In genomic region chr3:62822905-62823304, GRCh38 we compare ENCODE assay signal across 23 cellular contexts. TPM values are rescaled to one million over a fixed set of nuclear protein-coding genes. Genes with fewer than 3 reads are reported as not detected.
A peak's percentile ranks its signal among the peaks of the same experiment; 100 is the strongest.
DNase-seq lines count a peak whose midpoint lies in the region; TF ChIP-seq lines count a peak whose summit lies in the region.
"Had no signal": no experiment of that assay in that cellular context is flagged by ENCODE, and none has a peak within 500 bp of the region (broad histone marks: within the 10 kb centered on the region; RNA-seq: fewer than 3 reads in every experiment).

No MANE protein-coding gene starts in this region.

- no peak for TF ChIP-seq RAD21 in neural cell (conservative IDR thresholded peaks at IDR 0.05)

- no peaks in the 10 kb centered on the region for H3K9me2 ChIP-seq in DOHH2 (replicated peaks; ENCODE audit: control insufficient read depth, low read length)
- H3K9me2 ChIP-seq in OCI-LY1 (ENCODE audit: low read depth, low read length) = no peaks in the 10 kb centered on the region
- H3K9me2 ChIP-seq in SU-DHL-6 (replicated peaks; ENCODE audit: insufficient read depth, low read length) = no peaks in the 10 kb centered on the region
- H3K9me2 ChIP-seq in neural cell (ENCODE audit: insufficient read depth, low read length) = no peaks in the 10 kb centered on the region

- H3K4me2 ChIP-seq in DOHH2 (ENCODE audit: low read length) (peak overlapping the region; percentile 95), OCI-LY1 (ENCODE audit: low read length) (peak overlapping the region; percentile 94), SU-DHL-6 (ENCODE audit: low read depth, low read length, poor library complexity, severe bottlenecking) (peak overlapping the region; percentile 82), neural cell (ENCODE audit: low read length) (no peak overlapping the region)
- H3K4me2 ChIP-seq: A549, BLaER1 had no signal

- peak overlapping the region; percentile 87 for H3K4me3 ChIP-seq in DOHH2 (ENCODE audit: low read length)
- H3K4me3 ChIP-seq in OCI-LY1 (ENCODE audit: low read depth, low read length, poor library complexity, severe bottlenecking) = peak overlapping the region; percentile 64
- peak overlapping the region; percentile 39 for H3K4me3 ChIP-seq in SU-DHL-6 (ENCODE audit: insufficient read depth, low read length, poor library complexity, severe bottlenecking)
- H3K4me3 ChIP-seq in neural cell (ENCODE audit: low read length) = no peak overlapping the region
- no peak overlapping the region for H3K4me3 ChIP-seq in BE2C (ENCODE audit: low read depth, low read length)
- H3K4me3 ChIP-seq: A549, BLaER1 had no signal

- H3K36me3 ChIP-seq in DOHH2 (ENCODE audit: control insufficient read depth, low read length) (peaks cover 63% of the 10 kb centered on the region), OCI-LY1 (ENCODE audit: insufficient read depth, low read length) (no peaks in the 10 kb centered on the region), SU-DHL-6 (ENCODE audit: low read length) (no peaks in the 10 kb centered on the region), neural cell (ENCODE audit: insufficient read depth, low read length) (no peaks in the 10 kb centered on the region), BE2C (no peaks in the 10 kb centered on the region)
- H3K36me3 ChIP-seq: BLaER1 had no signal

- no peaks in the 10 kb centered on the region for H4K20me1 ChIP-seq in DOHH2 (ENCODE audit: control insufficient read depth, insufficient read depth, low read depth, low read length)
- H4K20me1 ChIP-seq in OCI-LY1 (ENCODE audit: insufficient read depth, low read length) = no peaks in the 10 kb centered on the region
- H4K20me1 ChIP-seq in SU-DHL-6 (ENCODE audit: low read depth, low read length) = no peaks in the 10 kb centered on the region
- H4K20me1 ChIP-seq in neural cell (ENCODE audit: insufficient read depth) = no peaks in the 10 kb centered on the region
- H4K20me1 ChIP-seq: BLaER1 had no signal

- H2AFZ ChIP-seq in OCI-LY1 (ENCODE audit: low read length) (no peak overlapping the region), SU-DHL-6 (ENCODE audit: low read depth, low read length, severe bottlenecking) (no peak overlapping the region), neural cell (ENCODE audit: low read depth, low read length) (no peak overlapping the region)

- H3K4me1 ChIP-seq in DOHH2 (ENCODE audit: control insufficient read depth, low read length) (peaks cover 94% of the 10 kb centered on the region), OCI-LY1 (ENCODE audit: insufficient read depth, low read length, severe bottlenecking) (peaks cover 98% of the 10 kb centered on the region), BE2C (peaks cover 3% of the 10 kb centered on the region)
- H3K4me1 ChIP-seq: A549 had no signal

- peaks cover 80% of the 10 kb centered on the region for H3K79me2 ChIP-seq in DOHH2 (ENCODE audit: control insufficient read depth, low read length)
- H3K79me2 ChIP-seq in OCI-LY1 (ENCODE audit: insufficient read depth, low read length) = peaks cover 17% of the 10 kb centered on the region; the same call in 1 of the 2 replicates
- peaks cover 3% of the 10 kb centered on the region; the same call in 1 of the 2 replicates for H3K79me2 ChIP-seq in SU-DHL-6 (ENCODE audit: insufficient read depth, low read length)
- H3K79me2 ChIP-seq in neural cell (replicated peaks; ENCODE audit: insufficient read depth, low read length) = no peaks in the 10 kb centered on the region

- H3F3A ChIP-seq in DOHH2 (ENCODE audit: control insufficient read depth, insufficient read depth) (peaks cover 58% of the 10 kb centered on the region), OCI-LY1 (ENCODE audit: insufficient read depth, low read length) (0 out of 2 replicates have a peak, but pooled peaks cover 3% of the 10 kb centered on the region), SU-DHL-6 (ENCODE audit: insufficient read depth) (peaks cover 28% of the 10 kb centered on the region), neural cell (ENCODE audit: insufficient read depth, low read length, poor library complexity, severe bottlenecking) (no peaks in the 10 kb centered on the region)

- H3K9ac ChIP-seq in OCI-LY1 (ENCODE audit: low read length) (peak overlapping the region; percentile 80), SU-DHL-6 (ENCODE audit: low read length) (peak overlapping the region; percentile 55), neural cell (ENCODE audit: low read length) (no peak overlapping the region)
- H3K9ac ChIP-seq: BLaER1 had no signal

- no peaks in the 10 kb centered on the region for H3K27me3 ChIP-seq in DOHH2 (ENCODE audit: control insufficient read depth, low read length)
- no peaks in the 10 kb centered on the region for H3K27me3 ChIP-seq in OCI-LY1 (ENCODE audit: insufficient read depth, low read length)
- H3K27me3 ChIP-seq in SU-DHL-6 (ENCODE audit: low read length) = no peaks in the 10 kb centered on the region
- H3K27me3 ChIP-seq in neural cell (ENCODE audit: insufficient read depth, low read depth, low read length) = peaks cover 5% of the 10 kb centered on the region
- H3K27me3 ChIP-seq in BE2C = no peaks in the 10 kb centered on the region
- H3K27me3 ChIP-seq: BLaER1 had no signal

- H3K9me3 ChIP-seq in DOHH2 (ENCODE audit: control insufficient read depth, insufficient read depth, low read length) (no peaks in the 10 kb centered on the region), OCI-LY1 (ENCODE audit: low read length) (no peaks in the 10 kb centered on the region), SU-DHL-6 (ENCODE audit: insufficient read depth, low read length) (no peaks in the 10 kb centered on the region), neural cell (ENCODE audit: low read length) (no peaks in the 10 kb centered on the region), BE2C (no peaks in the 10 kb centered on the region)
- H3K9me3 ChIP-seq: A549, BLaER1 had no signal

- TF ChIP-seq CTCF in DOHH2 (IDR thresholded peaks at IDR 0.05; ENCODE audit: low read depth, low read length, poor library complexity, severe bottlenecking) (no peak), OCI-LY1 (IDR thresholded peaks at IDR 0.05; ENCODE audit: low read length) (no peak), SU-DHL-6 (IDR thresholded peaks at IDR 0.05; ENCODE audit: insufficient read depth, low read length, poor library complexity, severe bottlenecking) (no peak), neural cell (IDR thresholded peaks at IDR 0.05; ENCODE audit: poor library complexity, severe bottlenecking) (no peak), BE2C (IDR thresholded peaks at IDR 0.05; ENCODE audit: low read depth, low read length) (no peak)

- peak overlapping the region; percentile 98 for H3K27ac ChIP-seq in DOHH2 (ENCODE audit: low read depth, low read length)
- peak overlapping the region; percentile 98 for H3K27ac ChIP-seq in OCI-LY1 (ENCODE audit: low read depth, low read length, poor library complexity, severe bottlenecking)
- H3K27ac ChIP-seq in SU-DHL-6 (ENCODE audit: low read depth, low read length) = peak overlapping the region; percentile 84
- H3K27ac ChIP-seq in neural cell (ENCODE audit: low read length) = no peak overlapping the region
- H3K27ac ChIP-seq: 22Rv1, A549, BLaER1 had no signal

- DNase-seq in SW 1271 (lab: John Stamatoyannopoulos, UW) (no peak), BE2C (no peak)
- no peak for DNase-seq in activated CD4-positive, CD25-positive, alpha-beta regulatory T cell (lab: John Stamatoyannopoulos, UW)
- DNase-seq in activated CD4-positive, alpha-beta T cell treated with anti-CD3 and anti-CD28 coated beads, Interleukin-2, amount 50 U/mL, for 4 hours = no peak
- DNase-seq: AML-193; CD4-positive, alpha-beta memory T cell; CD4-positive, CD25-positive, alpha-beta regulatory T cell; CD8-positive, alpha-beta memory T cell; COR-L47; DMS 273 treated with DMSO at 0.1 percent for 48 hours; DMS153; DMS53; DMS79; DND-41; GF-D8 had no signal

- TF ChIP-seq EP300 in neural cell (conservative IDR thresholded peaks at IDR 0.05; ENCODE audit: poor library complexity, severe bottlenecking) = peak; percentile 92

TF ChIP-seq in neural cell, 6 proteins besides CTCF, POLR2A, EP300 and RAD21:
- TF ChIP-seq POLR2AphosphoS5 (IDR thresholded peaks at IDR 0.05) (peak; percentile 75), EZH2 (IDR thresholded peaks at IDR 0.05; ENCODE audit: borderline replicate concordance, insufficient read depth, low read length, poor library complexity, severe bottlenecking) (no peak)

RNA-seq across cellular contexts. Expression of gene CADPS, which starts 52.3 kb away (rescaled TPM):
- polyA plus RNA-seq in neural cell = 118 and 125 TPM in 2 replicates
- 183 and 201 TPM in 2 replicates for polyA minus RNA-seq in neural cell
- 9.0 TPM for polyA plus RNA-seq in BE2C (2012; ENCODE audit: insufficient read depth, insufficient read length, low read depth)
- polyA plus RNA-seq: A549; CD14-positive monocyte; CD4-positive, alpha-beta memory T cell; CD4-positive, CD25-positive, alpha-beta regulatory T cell; CD8-positive, alpha-beta memory T cell had no signal

Comparison
In these comparisons a context has a peak if more than half of its experiments do, and no peak if none do; other contexts are left out.
1. H3K4me3 ChIP-seq: peak in DOHH2 (single experiment), OCI-LY1 (single experiment) and SU-DHL-6 (single experiment); none in neural cell (single experiment) and BE2C (single experiment).